19 cellular contexts compared by ENCODE assay signal in genomic region chr6:169169375-169169774, GRCh38.
DNase-seq lines count a peak whose midpoint lies in the region; ATAC-seq and TF ChIP-seq lines count a peak whose summit lies in the region.
"Had no signal": no experiment of that assay in that cellular context is flagged by ENCODE, and none has a peak within 500 bp of the region (broad histone marks: within the 10 kb centered on the region; RNA-seq: fewer than 3 reads in every experiment).

No MANE protein-coding gene starts in this region.

- H3K4me2 ChIP-seq in PC-3 (ENCODE audit: low read length) (no peak overlapping the region), osteoblast (ENCODE audit: insufficient read depth, low read length) (no peak overlapping the region)

- no peak overlapping the region for H3K4me3 ChIP-seq in AG10803 (ENCODE audit: low read length)
- no peak overlapping the region for H3K4me3 ChIP-seq in PC-3 (ENCODE audit: low read length)
- no peak overlapping the region for H3K4me3 ChIP-seq in fibroblast of the aortic adventitia (ENCODE audit: low read depth, low read length)
- no peak overlapping the region for H3K4me3 ChIP-seq in osteoblast (ENCODE audit: insufficient read depth, low read length)
- H3K4me3 ChIP-seq: breast epithelium, gastroesophageal sphincter, lung, SJSA1 had no signal

- H3K9ac ChIP-seq in PC-3 (ENCODE audit: low read length), result no peak overlapping the region; the same call in 1 of the 2 replicates

- H3F3A ChIP-seq in PC-3 (ENCODE audit: low read length, unreplicated experiment), result no peaks in the 10 kb centered on the region

- no peaks in the 10 kb centered on the region for H3K9me3 ChIP-seq in PC-3 (ENCODE audit: low read length)
- no peaks in the 10 kb centered on the region for H3K9me3 ChIP-seq in osteoblast (ENCODE audit: low read depth, low read length)
- H3K9me3 ChIP-seq: breast epithelium, Caco-2, gastroesophageal sphincter had no signal

- POLR2A ChIA-PET in PC-3 (lab: Charles Lee; ENCODE audit: unreplicated experiment), result no interaction called here

- peaks cover 25% of the 10 kb centered on the region for H3K4me1 ChIP-seq in PC-3 (ENCODE audit: insufficient read depth, low read length)
- H3K4me1 ChIP-seq in osteoblast (ENCODE audit: insufficient read depth, low read length), result peaks cover 35% of the 10 kb centered on the region
- H3K4me1 ChIP-seq: breast epithelium, Caco-2 had no signal

- H3K27ac ChIP-seq in PC-3 (ENCODE audit: low read length) (peak overlapping the region; percentile 29; the same call in 1 of the 2 replicates), osteoblast (ENCODE audit: low read depth, low read length) (peak overlapping the region; percentile 99)
- H3K27ac ChIP-seq: gastroesophageal sphincter had no signal

- no peaks in the 10 kb centered on the region for H3K36me3 ChIP-seq in PC-3 (ENCODE audit: low read depth, low read length)
- H3K36me3 ChIP-seq in osteoblast (ENCODE audit: insufficient read depth, low read length), result peaks cover 21% of the 10 kb centered on the region
- H3K36me3 ChIP-seq: breast epithelium, gastroesophageal sphincter had no signal

- no peak for TF ChIP-seq CTCF in AG10803 (conservative IDR thresholded peaks at IDR 0.05; ENCODE audit: low read length)
- no peak for TF ChIP-seq CTCF in PC-3 (conservative IDR thresholded peaks at IDR 0.05; ENCODE audit: low read depth, low read length)
- no peak for TF ChIP-seq CTCF in fibroblast of the aortic adventitia (IDR thresholded peaks at IDR 0.05; ENCODE audit: insufficient read depth, low read length)
- TF ChIP-seq CTCF in osteoblast (IDR thresholded peaks at IDR 0.05; ENCODE audit: extremely low read depth, low read depth, low read length), result no peak

- H3K27me3 ChIP-seq in PC-3 (ENCODE audit: low read length) (no peaks in the 10 kb centered on the region), osteoblast (ENCODE audit: insufficient read depth, low read length) (no peaks in the 10 kb centered on the region)
- H3K27me3 ChIP-seq: breast epithelium, gastroesophageal sphincter, SJSA1 had no signal

- CTCF ChIA-PET in PC-3 (lab: Charles Lee), result no interaction called here

- intact Hi-C loops in PC-3 (cut with micrococcal nuclease), result no loop called here

- H2AFZ ChIP-seq in PC-3 (ENCODE audit: low read length) (no peak overlapping the region), osteoblast (ENCODE audit: low read length) (no peak overlapping the region)

- no TSS peak for BruUV-seq in PC-3 (replicated peaks; lab: Mats Ljungman, UMichigan)

- ATAC-seq in PC-3, result no peak
- ATAC-seq: activated CD4-positive, alpha-beta T cell treated with anti-CD3 and anti-CD28 coated beads for 36 hours; gastroesophageal sphincter; naive thymus-derived CD8-positive, alpha-beta T cell had no signal

- DNase-seq in AG10803 (ENCODE audit: low read depth) (peak; percentile 28), PC-3 (peak; percentile 20), fibroblast of the aortic adventitia (ENCODE audit: low read depth) (peak; percentile 66), osteoblast (ENCODE audit: insufficient read length, low spot score, missing footprints) (no peak), NOMO-1 treated with DMSO at 0.1 percent for 48 hours (lab: John Stamatoyannopoulos, UW; ENCODE audit: unreplicated experiment) (no peak), RKO (ENCODE audit: low spot score) (no peak)
- no peak for DNase-seq in stimulated activated naive CD4-positive, alpha-beta T cell treated with Interleukin-2 at 50 U/mL for 16 hours (lab: John Stamatoyannopoulos, UW)
- no peak for DNase-seq in stimulated activated CD4-positive, alpha-beta T cell treated with anti-CD3 and anti-CD28 coated beads, Interleukin-15, amount 100 ng/mL, for 24 hours
- DNase-seq: activated CD4-positive, alpha-beta T cell treated with anti-CD3 and anti-CD28 coated beads for 36 hours; Caco-2; Kasumi-1; naive thymus-derived CD8-positive, alpha-beta T cell; NCI-H345; substantia nigra; T1000 had no signal

- no peaks in the 10 kb centered on the region for H4K20me1 ChIP-seq in PC-3 (ENCODE audit: low read length)
- H4K20me1 ChIP-seq in osteoblast (ENCODE audit: insufficient read depth, low read length), result no peaks in the 10 kb centered on the region

- no peaks in the 10 kb centered on the region for H3K79me2 ChIP-seq in PC-3 (ENCODE audit: low read length)
- H3K79me2 ChIP-seq in osteoblast (ENCODE audit: insufficient read depth, low read length), result peaks cover 19% of the 10 kb centered on the region

- H3K9me2 ChIP-seq in PC-3 (replicated peaks; ENCODE audit: low read length), result no peaks in the 10 kb centered on the region

Comparison
In these comparisons a context has a peak if more than half of its experiments do, and no peak if none do; other contexts are left out.
1. DNase-seq: peak in AG10803 (single experiment), PC-3 (single experiment) and fibroblast of the aortic adventitia (single experiment); none in osteoblast (single experiment), stimulated activated naive CD4-positive, alpha-beta T cell treated with Interleukin-2 at 50 U/mL for 16 hours (single experiment), stimulated activated CD4-positive, alpha-beta T cell treated with anti-CD3 and anti-CD28 coated beads, Interleukin-15, amount 100 ng/mL, for 24 hours (single experiment), NOMO-1 treated with DMSO at 0.1 percent for 48 hours (single experiment) and RKO (single experiment).